1 cellular context compared by ENCODE assay signal in the genomic region with DNA sequence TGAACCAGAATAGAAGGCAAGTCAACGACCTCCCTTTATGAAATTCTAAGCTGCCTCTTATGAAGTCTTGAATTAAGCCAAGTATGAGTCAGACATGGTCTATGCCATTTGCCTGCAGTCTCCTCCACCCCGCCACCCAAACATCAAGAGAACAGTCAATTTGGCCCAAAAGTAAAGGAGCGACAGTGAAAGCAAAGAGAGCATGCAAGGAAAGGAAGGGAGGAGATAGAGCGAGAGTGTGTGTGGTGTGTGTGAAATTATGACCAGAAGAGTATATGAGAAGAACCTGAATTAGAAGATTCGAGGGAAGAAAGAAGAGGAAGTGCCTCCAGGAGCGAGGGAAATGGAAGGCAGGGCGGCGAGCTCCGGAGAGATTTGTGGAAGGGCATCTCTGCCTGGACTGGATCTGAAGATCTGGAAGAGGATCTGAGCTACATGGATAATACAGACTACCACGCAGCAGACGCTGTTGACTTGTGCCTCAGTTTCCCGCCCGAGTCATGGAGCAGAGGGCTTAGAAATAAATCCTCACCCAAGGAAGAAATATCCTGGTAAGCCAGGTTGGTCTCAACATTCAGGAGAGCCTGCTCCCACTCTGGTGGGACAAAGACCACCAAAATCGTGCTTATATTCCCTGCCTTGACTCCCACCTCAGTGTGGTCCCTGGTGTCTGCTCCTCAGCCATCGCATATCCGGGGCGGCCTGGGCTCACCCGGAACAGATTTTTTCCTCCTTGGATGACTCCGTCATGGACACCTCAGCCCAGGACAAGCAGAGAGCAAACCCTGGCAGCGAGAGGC.
TF ChIP-seq lines count a peak whose summit lies in the region.

No MANE protein-coding gene starts in this region.

TF ChIP-seq in HepG2, 621 proteins besides CTCF, POLR2A, EP300 and RAD21 (continued from another document and continues in another):
- TF ChIP-seq CCDC6 (CRISPR knock-in tag; IDR thresholded peaks at IDR 0.05) (no peak), ZNF883 (CRISPR knock-in tag; IDR thresholded peaks at IDR 0.05; ENCODE audit: not compliant biosample characterization) (no peak), E2F1 (CRISPR knock-in tag; IDR thresholded peaks at IDR 0.05) (no peak; the same call in 1 of the 2 replicates), ZBTB7B (CRISPR knock-in tag; IDR thresholded peaks at IDR 0.05) (no peak), ZNF737 (CRISPR knock-in tag; IDR thresholded peaks at IDR 0.05; ENCODE audit: borderline replicate concordance) (no peak), CCAR2 (optimal IDR thresholded peaks at IDR 0.05; ENCODE audit: low read depth, low read length) (no peak), CREM (IDR thresholded peaks at IDR 0.05) (no peak), CREM (CRISPR knock-in tag; IDR thresholded peaks at IDR 0.05) (no peak), NFKBIZ (CRISPR knock-in tag; IDR thresholded peaks at IDR 0.05) (no peak), ZNF34 (CRISPR knock-in tag; IDR thresholded peaks at IDR 0.05; ENCODE audit: borderline replicate concordance) (no peak), RFXAP (CRISPR knock-in tag; IDR thresholded peaks at IDR 0.05; ENCODE audit: borderline replicate concordance) (no peak), ZNF468 (CRISPR knock-in tag; IDR thresholded peaks at IDR 0.05) (no peak), POGK (CRISPR knock-in tag; conservative IDR thresholded peaks at IDR 0.05) (no peak), ZNF768 (CRISPR knock-in tag; IDR thresholded peaks at IDR 0.05) (no peak), LRRFIP1 (CRISPR knock-in tag; conservative IDR thresholded peaks at IDR 0.05) (no peak), CBX2 (IDR thresholded peaks at IDR 0.05; ENCODE audit: low read depth, low read length) (no peak), CBX2 (CRISPR knock-in tag; IDR thresholded peaks at IDR 0.05; ENCODE audit: low read depth) (no peak), HNRNPL (IDR thresholded peaks at IDR 0.05; ENCODE audit: low read depth, low read length) (no peak)
- TF ChIP-seq, protein P1, sequence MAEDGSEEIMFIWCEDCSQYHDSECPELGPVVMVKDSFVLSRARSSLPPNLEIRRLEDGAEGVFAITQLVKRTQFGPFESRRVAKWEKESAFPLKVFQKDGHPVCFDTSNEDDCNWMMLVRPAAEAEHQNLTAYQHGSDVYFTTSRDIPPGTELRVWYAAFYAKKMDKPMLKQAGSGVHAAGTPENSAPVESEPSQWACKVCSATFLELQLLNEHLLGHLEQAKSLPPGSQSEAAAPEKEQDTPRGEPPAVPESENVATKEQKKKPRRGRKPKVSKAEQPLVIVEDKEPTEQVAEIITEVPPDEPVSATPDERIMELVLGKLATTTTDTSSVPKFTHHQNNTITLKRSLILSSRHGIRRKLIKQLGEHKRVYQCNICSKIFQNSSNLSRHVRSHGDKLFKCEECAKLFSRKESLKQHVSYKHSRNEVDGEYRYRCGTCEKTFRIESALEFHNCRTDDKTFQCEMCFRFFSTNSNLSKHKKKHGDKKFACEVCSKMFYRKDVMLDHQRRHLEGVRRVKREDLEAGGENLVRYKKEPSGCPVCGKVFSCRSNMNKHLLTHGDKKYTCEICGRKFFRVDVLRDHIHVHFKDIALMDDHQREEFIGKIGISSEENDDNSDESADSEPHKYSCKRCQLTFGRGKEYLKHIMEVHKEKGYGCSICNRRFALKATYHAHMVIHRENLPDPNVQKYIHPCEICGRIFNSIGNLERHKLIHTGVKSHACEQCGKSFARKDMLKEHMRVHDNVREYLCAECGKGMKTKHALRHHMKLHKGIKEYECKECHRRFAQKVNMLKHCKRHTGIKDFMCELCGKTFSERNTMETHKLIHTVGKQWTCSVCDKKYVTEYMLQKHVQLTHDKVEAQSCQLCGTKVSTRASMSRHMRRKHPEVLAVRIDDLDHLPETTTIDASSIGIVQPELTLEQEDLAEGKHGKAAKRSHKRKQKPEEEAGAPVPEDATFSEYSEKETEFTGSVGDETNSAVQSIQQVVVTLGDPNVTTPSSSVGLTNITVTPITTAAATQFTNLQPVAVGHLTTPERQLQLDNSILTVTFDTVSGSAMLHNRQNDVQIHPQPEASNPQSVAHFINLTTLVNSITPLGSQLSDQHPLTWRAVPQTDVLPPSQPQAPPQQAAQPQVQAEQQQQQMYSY (CRISPR knock-in tag; IDR thresholded peaks at IDR 0.05): no peak
- TF ChIP-seq, protein P2, sequence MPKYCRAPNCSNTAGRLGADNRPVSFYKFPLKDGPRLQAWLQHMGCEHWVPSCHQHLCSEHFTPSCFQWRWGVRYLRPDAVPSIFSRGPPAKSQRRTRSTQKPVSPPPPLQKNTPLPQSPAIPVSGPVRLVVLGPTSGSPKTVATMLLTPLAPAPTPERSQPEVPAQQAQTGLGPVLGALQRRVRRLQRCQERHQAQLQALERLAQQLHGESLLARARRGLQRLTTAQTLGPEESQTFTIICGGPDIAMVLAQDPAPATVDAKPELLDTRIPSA (CRISPR knock-in tag; IDR thresholded peaks at IDR 0.05; ENCODE audit: borderline replicate concordance): no peak
- TF ChIP-seq, protein P3, sequence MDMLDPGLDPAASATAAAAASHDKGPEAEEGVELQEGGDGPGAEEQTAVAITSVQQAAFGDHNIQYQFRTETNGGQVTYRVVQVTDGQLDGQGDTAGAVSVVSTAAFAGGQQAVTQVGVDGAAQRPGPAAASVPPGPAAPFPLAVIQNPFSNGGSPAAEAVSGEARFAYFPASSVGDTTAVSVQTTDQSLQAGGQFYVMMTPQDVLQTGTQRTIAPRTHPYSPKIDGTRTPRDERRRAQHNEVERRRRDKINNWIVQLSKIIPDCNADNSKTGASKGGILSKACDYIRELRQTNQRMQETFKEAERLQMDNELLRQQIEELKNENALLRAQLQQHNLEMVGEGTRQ (IDR thresholded peaks at IDR 0.05; ENCODE audit: low read depth, low read length): no peak
- TF ChIP-seq, protein P3 (CRISPR knock-in tag; IDR thresholded peaks at IDR 0.05; ENCODE audit: borderline replicate concordance): no peak; the same call in 1 of the 2 replicates
- TF ChIP-seq, protein P4, sequence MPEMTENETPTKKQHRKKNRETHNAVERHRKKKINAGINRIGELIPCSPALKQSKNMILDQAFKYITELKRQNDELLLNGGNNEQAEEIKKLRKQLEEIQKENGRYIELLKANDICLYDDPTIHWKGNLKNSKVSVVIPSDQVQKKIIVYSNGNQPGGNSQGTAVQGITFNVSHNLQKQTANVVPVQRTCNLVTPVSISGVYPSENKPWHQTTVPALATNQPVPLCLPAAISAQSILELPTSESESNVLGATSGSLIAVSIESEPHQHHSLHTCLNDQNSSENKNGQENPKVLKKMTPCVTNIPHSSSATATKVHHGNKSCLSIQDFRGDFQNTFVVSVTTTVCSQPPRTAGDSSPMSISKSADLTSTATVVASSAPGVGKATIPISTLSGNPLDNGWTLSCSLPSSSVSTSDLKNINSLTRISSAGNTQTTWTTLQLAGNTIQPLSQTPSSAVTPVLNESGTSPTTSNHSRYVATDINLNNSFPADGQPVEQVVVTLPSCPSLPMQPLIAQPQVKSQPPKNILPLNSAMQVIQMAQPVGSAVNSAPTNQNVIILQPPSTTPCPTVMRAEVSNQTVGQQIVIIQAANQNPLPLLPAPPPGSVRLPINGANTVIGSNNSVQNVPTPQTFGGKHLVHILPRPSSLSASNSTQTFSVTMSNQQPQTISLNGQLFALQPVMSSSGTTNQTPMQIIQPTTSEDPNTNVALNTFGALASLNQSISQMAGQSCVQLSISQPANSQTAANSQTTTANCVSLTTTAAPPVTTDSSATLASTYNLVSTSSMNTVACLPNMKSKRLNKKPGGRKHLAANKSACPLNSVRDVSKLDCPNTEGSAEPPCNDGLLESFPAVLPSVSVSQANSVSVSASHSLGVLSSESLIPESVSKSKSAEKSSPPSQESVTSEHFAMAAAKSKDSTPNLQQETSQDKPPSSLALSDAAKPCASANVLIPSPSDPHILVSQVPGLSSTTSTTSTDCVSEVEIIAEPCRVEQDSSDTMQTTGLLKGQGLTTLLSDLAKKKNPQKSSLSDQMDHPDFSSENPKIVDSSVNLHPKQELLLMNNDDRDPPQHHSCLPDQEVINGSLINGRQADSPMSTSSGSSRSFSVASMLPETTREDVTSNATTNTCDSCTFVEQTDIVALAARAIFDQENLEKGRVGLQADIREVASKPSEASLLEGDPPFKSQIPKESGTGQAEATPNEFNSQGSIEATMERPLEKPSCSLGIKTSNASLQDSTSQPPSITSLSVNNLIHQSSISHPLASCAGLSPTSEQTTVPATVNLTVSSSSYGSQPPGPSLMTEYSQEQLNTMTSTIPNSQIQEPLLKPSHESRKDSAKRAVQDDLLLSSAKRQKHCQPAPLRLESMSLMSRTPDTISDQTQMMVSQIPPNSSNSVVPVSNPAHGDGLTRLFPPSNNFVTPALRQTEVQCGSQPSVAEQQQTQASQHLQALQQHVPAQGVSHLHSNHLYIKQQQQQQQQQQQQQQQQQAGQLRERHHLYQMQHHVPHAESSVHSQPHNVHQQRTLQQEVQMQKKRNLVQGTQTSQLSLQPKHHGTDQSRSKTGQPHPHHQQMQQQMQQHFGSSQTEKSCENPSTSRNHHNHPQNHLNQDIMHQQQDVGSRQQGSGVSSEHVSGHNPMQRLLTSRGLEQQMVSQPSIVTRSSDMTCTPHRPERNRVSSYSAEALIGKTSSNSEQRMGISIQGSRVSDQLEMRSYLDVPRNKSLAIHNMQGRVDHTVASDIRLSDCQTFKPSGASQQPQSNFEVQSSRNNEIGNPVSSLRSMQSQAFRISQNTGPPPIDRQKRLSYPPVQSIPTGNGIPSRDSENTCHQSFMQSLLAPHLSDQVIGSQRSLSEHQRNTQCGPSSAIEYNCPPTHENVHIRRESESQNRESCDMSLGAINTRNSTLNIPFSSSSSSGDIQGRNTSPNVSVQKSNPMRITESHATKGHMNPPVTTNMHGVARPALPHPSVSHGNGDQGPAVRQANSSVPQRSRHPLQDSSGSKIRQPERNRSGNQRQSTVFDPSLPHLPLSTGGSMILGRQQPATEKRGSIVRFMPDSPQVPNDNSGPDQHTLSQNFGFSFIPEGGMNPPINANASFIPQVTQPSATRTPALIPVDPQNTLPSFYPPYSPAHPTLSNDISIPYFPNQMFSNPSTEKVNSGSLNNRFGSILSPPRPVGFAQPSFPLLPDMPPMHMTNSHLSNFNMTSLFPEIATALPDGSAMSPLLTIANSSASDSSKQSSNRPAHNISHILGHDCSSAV (CRISPR knock-in tag; IDR thresholded peaks at IDR 0.05; ENCODE audit: borderline replicate concordance): no peak
